In genomic region chr17:7687908-7688807, GRCh38 we compare ENCODE assay signal across 8 cellular contexts. TPM values are rescaled to one million over a fixed set of nuclear protein-coding genes. Genes with fewer than 3 reads are reported as not detected.
A peak's percentile ranks its signal among the peaks of the same experiment; 100 is the strongest.
DNase-seq lines count a peak whose midpoint lies in the region; ATAC-seq and TF ChIP-seq lines count a peak whose summit lies in the region.

Gene WRAP53 (plus strand): TSS chr17:7688477. CDS start chr17:7688649, 172 bp downstream.

- DNase-seq in NCI-H187 treated with DMSO at 0.1 percent for 48 hours (lab: John Stamatoyannopoulos, UW) (peak; percentile 69), anterior cingulate cortex (lab: John Stamatoyannopoulos, UW) (peak; percentile 82 to 99 (median 97)), right atrium auricular region (ENCODE audit: low spot score) (peak; percentile 99), pulmonary artery endothelial cell (ENCODE audit: low read depth, low spot score) (peak; percentile 97), vagina (ENCODE audit: extremely low spot score in 2 of 2) (peak in 1 of 2 donors; percentile 99)

- H3K9me3 ChIP-seq in right atrium auricular region, result no peaks in the 10 kb centered on the region
- no peaks in the 10 kb centered on the region for H3K9me3 ChIP-seq in vagina

- H3K27ac ChIP-seq in right atrium auricular region, result peak within 1 kb of the TSS; percentile 89 to 93
- H3K27ac ChIP-seq in vagina, result peak within 1 kb of the TSS; percentile 95

- ATAC-seq in GM18499 (IDR thresholded peaks at IDR 0.05; ENCODE audit: insufficient read depth, unreplicated experiment), result peak; percentile 65
- peak; percentile 79 for ATAC-seq in HG02943 (IDR thresholded peaks at IDR 0.05; ENCODE audit: low read depth, unreplicated experiment)

- TF ChIP-seq CTCF in right atrium auricular region (IDR thresholded peaks at IDR 0.05) (peak; percentile 94 to 97), vagina (IDR thresholded peaks at IDR 0.05) (peak; percentile 92 to 98 (median 92))

- H3K27me3 ChIP-seq in right atrium auricular region, result no peaks in the 10 kb centered on the region
- no peaks in the 10 kb centered on the region for H3K27me3 ChIP-seq in vagina

- intact Hi-C loops in T-helper 2 cell treated with Interferon-gamma antibody and Interleukin-4, amounts not matched to agents 100 ng/mL and 5 ng/mL, for 36 hours (cut with micrococcal nuclease), result loop anchor here (1.0 to 10.0 kb wide), 18 partner anchors 38 to 535 kb away; partner anchors contain the start of genes ACAP1, ATP1B2, CTDNEP1 and EIF5A
- intact Hi-C loops in vagina (cut with DNase I), result loop anchor here (2.0 kb wide), 1 partner anchor 73 kb away; the partner anchor contains the start of gene FXR2

- H3K4me3 ChIP-seq in right atrium auricular region (peak within 1 kb of the TSS; percentile 65 to 75), vagina (peak within 1 kb of the TSS; percentile 73 to 83)

- no peak for TF ChIP-seq POLR2A in vagina (IDR thresholded peaks at IDR 0.05)

- H3K36me3 ChIP-seq in right atrium auricular region (no peaks in the 10 kb centered on the region), vagina (no peaks in the 10 kb centered on the region)

- H3K4me1 ChIP-seq in right atrium auricular region (peaks cover 6 to 21% of the 10 kb centered on the region in 2 donors), vagina (peaks cover 36% of the 10 kb centered on the region)

RNA-seq across cellular contexts. Expression of gene WRAP53, which starts in this region (rescaled TPM):
- total RNA-seq in T-helper 2 cell treated with Interferon-gamma antibody and Interleukin-4, amounts not matched to agents 100 ng/mL and 5 ng/mL, for 36 hours, result 25.9 and 28.9 TPM in 2 replicates
- 1 to 10 TPM; 3.7 to 6.1 TPM for total RNA-seq in right atrium auricular region
- 9.6 and 13.7 TPM in 2 replicates for total RNA-seq in pulmonary artery endothelial cell
- 7.6 TPM for total RNA-seq in vagina
